21 cellular contexts compared by ENCODE assay signal in genomic region chr1:68149907-68150306, GRCh38.
DNase-seq lines count a peak whose midpoint lies in the region; ATAC-seq, FAIRE-seq and TF ChIP-seq lines count a peak whose summit lies in the region.
"Had no signal": no experiment of that assay in that cellular context is flagged by ENCODE, and none has a peak within 500 bp of the region (broad histone marks: within the 10 kb centered on the region; RNA-seq: fewer than 3 reads in every experiment).

No MANE protein-coding gene starts in this region.

- H2AFZ ChIP-seq in H1 (ENCODE audit: low read length) = no peak overlapping the region

- DNase-seq in heart right ventricle (no peak), Right ventricle myocardium superior (no peak), H1 (ENCODE audit: low read depth in 1 of 2, low spot score in 2 of 2) (no peak), myocyte (ENCODE audit: low read depth) (peak; percentile 90), left lung (no peak)
- no peak for DNase-seq in CD8-positive, alpha-beta memory T cell
- DNase-seq: BE2C; Caco-2; CD4-positive, CD25-positive, alpha-beta regulatory T cell; IMR-90; NCI-H1417 treated with DMSO at 0.1 percent for 48 hours; NCI-H2029 treated with DMSO at 0.1 percent for 48 hours; NCI-H446 treated with DMSO at 0.1 percent for 48 hours; NCI-H82; OCI-M1; SIG-M5 had no signal

- H3K27ac ChIP-seq in heart right ventricle (peak overlapping the region in 8 of 10 donors; percentile 10 to 76 (median 42)), H1 (ENCODE audit: low read depth, low read length) (no peak overlapping the region), left lung (no peak overlapping the region)
- no peak overlapping the region for H3K27ac ChIP-seq in CD8-positive, alpha-beta memory T cell (ENCODE audit: low read depth, low read length)
- H3K27ac ChIP-seq: HL-60 had no signal

- H3K27me3 ChIP-seq in heart right ventricle (no peaks in the 10 kb centered on the region), H1 (replicated peaks in 1 of 4; ENCODE audit: control insufficient read depth in 3 of 4, extremely low read depth in 1 of 4, insufficient read depth in 3 of 4, low read length in 3 of 4) (no peaks in the 10 kb centered on the region), left lung (no peaks in the 10 kb centered on the region)
- H3K27me3 ChIP-seq in CD8-positive, alpha-beta memory T cell (ENCODE audit: insufficient read depth, low read length, poor library complexity, severe bottlenecking) = no peaks in the 10 kb centered on the region
- H3K27me3 ChIP-seq: BE2C had no signal

- H3K4me3 ChIP-seq in heart right ventricle (no peak overlapping the region), H1 (ENCODE audit: extremely low read depth in 1 of 4, insufficient read depth in 2 of 4, low read depth in 3 of 4, low read length in 4 of 4) (no peak overlapping the region), left lung (no peak overlapping the region)
- H3K4me3 ChIP-seq in CD8-positive, alpha-beta memory T cell (ENCODE audit: low read length) = no peak overlapping the region
- H3K4me3 ChIP-seq: GM12878 had no signal

- TF ChIP-seq CTCF in heart right ventricle (IDR thresholded peaks at IDR 0.05) = no peak
- no peak for TF ChIP-seq CTCF in H1 (IDR thresholded peaks at IDR 0.05; ENCODE audit: control extremely low read depth in 1 of 3, insufficient read depth in 1 of 3, low read depth in 1 of 3, low read length in 3 of 3)
- TF ChIP-seq CTCF in left lung (IDR thresholded peaks at IDR 0.05) = no peak

- intact Hi-C loops in heart right ventricle (cut with DNase I) = loop anchor here in 5 of 10 donors (5.0 to 10.0 kb wide), 3 partner anchors 75 to 85 kb away; partner anchors contain the start of gene WLS (in 4 of the 5)
- intact Hi-C loops in Right ventricle myocardium superior (cut with DNase I) = no loop called here
- intact Hi-C loops in left lung (cut with DNase I) = no loop called here

- H2AK5ac ChIP-seq in H1 (ENCODE audit: low read depth, low read length) = no peak overlapping the region

- no peak overlapping the region for H2BK5ac ChIP-seq in H1 (ENCODE audit: low read depth, low read length)

- H2BK12ac ChIP-seq in H1 (ENCODE audit: low read depth, low read length) = no peak overlapping the region

- H3K36me3 Mint-ChIP-seq in CD8-positive, alpha-beta memory T cell = no peaks in the 10 kb centered on the region
- H3K36me3 Mint-ChIP-seq: CD4-positive, CD25-positive, alpha-beta regulatory T cell had no signal

- H3K4me1 ChIP-seq in heart right ventricle (peaks cover 0 to 30% (median 14%) of the 10 kb centered on the region in 9 donors), H1 (replicated peaks in 1 of 4; ENCODE audit: control insufficient read depth in 3 of 4, insufficient read depth in 4 of 4, low read length in 3 of 4) (no peaks in the 10 kb centered on the region), left lung (peaks cover 0 to 7% of the 10 kb centered on the region in 2 donors)
- no peaks in the 10 kb centered on the region for H3K4me1 ChIP-seq in CD8-positive, alpha-beta memory T cell (ENCODE audit: insufficient read depth, low read length)
- H3K4me1 ChIP-seq: BE2C had no signal

- peaks cover 0 to 2% (median 0%) of the 10 kb centered on the region in 5 donors for H3K9me3 Mint-ChIP-seq in CD8-positive, alpha-beta memory T cell
- H3K9me3 Mint-ChIP-seq: CD4-positive, CD25-positive, alpha-beta regulatory T cell had no signal

- H3K4me3 Mint-ChIP-seq in CD8-positive, alpha-beta memory T cell = no peak overlapping the region
- H3K4me3 Mint-ChIP-seq: CD4-positive, CD25-positive, alpha-beta regulatory T cell had no signal

- no peaks in the 10 kb centered on the region for H3K79me1 ChIP-seq in H1 (ENCODE audit: low read depth, low read length)

- H2BK15ac ChIP-seq in H1 (ENCODE audit: low read length) = no peak overlapping the region

- TF ChIP-seq POLR2A in H1 (IDR thresholded peaks at IDR 0.05; ENCODE audit: control extremely low read depth in 1 of 2, low read depth in 2 of 2, low read length in 2 of 2) = no peak

- no peak overlapping the region for H3K18ac ChIP-seq in H1 (ENCODE audit: extremely low read depth, low read length)

- 77 to 79% methylated on average over 8 of the region's 8 CpGs for WGBS in heart right ventricle, 2 donors
- 93% methylated on average over 8 of the region's 8 CpGs; no CpG with 5 or more reads in 1 of the 2 experiments for WGBS in H1 (ENCODE audit: extremely low coverage in 1 of 2, insufficient coverage in 1 of 2, insufficient read length in 1 of 2, insufficient replicate concordance in 2 of 2, low coverage in 1 of 2, low lambda C conversion rate in 2 of 2, missing lambda C conversion rate in 1 of 2), 2 experiments

- no peak overlapping the region for H3K14ac ChIP-seq in H1 (ENCODE audit: insufficient read length)

- H3K36me3 ChIP-seq in heart right ventricle (peaks cover 0 to 99% (median 26%) of the 10 kb centered on the region in 9 donors), H1 (ENCODE audit: control insufficient read depth in 2 of 4, insufficient read depth in 4 of 4, low read length in 3 of 4) (no peaks in the 10 kb centered on the region), left lung (peaks cover 0 to 50% of the 10 kb centered on the region in 2 donors)
- H3K36me3 ChIP-seq in CD8-positive, alpha-beta memory T cell (ENCODE audit: insufficient read depth, low read length) = no peaks in the 10 kb centered on the region
- H3K36me3 ChIP-seq: BE2C had no signal

- H4K8ac ChIP-seq in H1 (ENCODE audit: extremely low read depth, insufficient read depth, low read length) = no peak overlapping the region

- H3K9me3 ChIP-seq in heart right ventricle (no peaks in the 10 kb centered on the region), H1 (ENCODE audit: insufficient read depth in 2 of 2, low read depth in 1 of 2, low read length in 1 of 2) (no peaks in the 10 kb centered on the region), left lung (no peaks in the 10 kb centered on the region)
- no peaks in the 10 kb centered on the region for H3K9me3 ChIP-seq in CD8-positive, alpha-beta memory T cell (ENCODE audit: low read length)
- H3K9me3 ChIP-seq: BE2C, Caco-2 had no signal

- no peaks in the 10 kb centered on the region for H3K79me2 ChIP-seq in H1 (ENCODE audit: control insufficient read depth in 1 of 2, insufficient read depth in 2 of 2, low read length in 2 of 2)

- H3K27ac Mint-ChIP-seq in CD8-positive, alpha-beta memory T cell = no peak overlapping the region
- H3K27ac Mint-ChIP-seq: CD4-positive, CD25-positive, alpha-beta regulatory T cell had no signal

- POLR2A ChIA-PET in H1 (lab: Charles Lee; ENCODE audit: partially characterized antibody) = no interaction called here
- POLR2A ChIA-PET in CD8-positive, alpha-beta memory T cell (lab: Charles Lee) = no interaction called here

- no peak overlapping the region for H2BK120ac ChIP-seq in H1 (replicated peaks; ENCODE audit: low read depth, low read length)

- H4K20me1 ChIP-seq in H1 (replicated peaks in 1 of 2; ENCODE audit: control insufficient read depth in 1 of 2, insufficient read depth in 2 of 2, low read length in 2 of 2) = no peaks in the 10 kb centered on the region

- H2BK20ac ChIP-seq in H1 (ENCODE audit: low read length) = no peak overlapping the region

- no peak overlapping the region for H3K23ac ChIP-seq in H1 (ENCODE audit: insufficient read length)

- FAIRE-seq in H1 (lab: Jason Lieb, UNC) = no peak
- FAIRE-seq: GM12878, H54 had no signal

- H3K9ac ChIP-seq in H1 (replicated peaks in 1 of 4; ENCODE audit: extremely low read depth in 1 of 4, low read depth in 3 of 4, low read length in 3 of 4) = no peak overlapping the region

- H4K5ac ChIP-seq in H1 (ENCODE audit: insufficient read length, low read depth, low read length) = no peak overlapping the region

- peaks cover 0 to 4% of the 10 kb centered on the region in 2 donors for H3K27me3 Mint-ChIP-seq in CD8-positive, alpha-beta memory T cell
- H3K27me3 Mint-ChIP-seq: CD4-positive, CD25-positive, alpha-beta regulatory T cell had no signal

- no peak overlapping the region for H4K91ac ChIP-seq in H1 (replicated peaks; ENCODE audit: insufficient read length, low read length)

- CTCF ChIA-PET in H1 (lab: Charles Lee; ENCODE audit: partially characterized antibody) = interaction anchor here (1.0 to 1.6 kb wide), 3 partner anchors 29 to 197 kb away, joined by 3 to 8 read pairs (median 5); no protein-coding TSS in a partner anchor
- CTCF ChIA-PET in CD8-positive, alpha-beta memory T cell (lab: Charles Lee) = interaction anchor here (1.4 kb wide), 1 partner anchor 12 kb away, joined by 3 read pairs; no protein-coding TSS in a partner anchor

- H3K4me2 ChIP-seq in H1 (ENCODE audit: insufficient read depth in 1 of 2, low read depth in 2 of 2, low read length in 2 of 2) = no peak overlapping the region; a peak in 1 of 4 replicates

- no peak for TF ChIP-seq EP300 in H1 (IDR thresholded peaks at IDR 0.05; ENCODE audit: borderline replicate concordance in 1 of 2, low read depth in 2 of 2, low read length in 2 of 2)

- H3K56ac ChIP-seq in H1 (replicated peaks; ENCODE audit: insufficient read length, low read depth, low read length) = no peak overlapping the region

- TF ChIP-seq RAD21 in H1 (IDR thresholded peaks at IDR 0.05 in 1 of 2, conservative IDR thresholded peaks at IDR 0.05 in 1 of 2; ENCODE audit: low read depth in 2 of 2, low read length in 2 of 2) = no peak

- ATAC-seq in heart right ventricle (peak in 4 of 8 donors; percentile 16 to 56 (median 46)), Right ventricle myocardium superior (ENCODE audit: poor library complexity) (no peak), HG03045 (IDR thresholded peaks at IDR 0.05; ENCODE audit: unreplicated experiment) (no peak), left lung (no peak)
- ATAC-seq: GM12878, SK-N-SH treated with all-trans-retinoic acid at 6 μM for 48 hours had no signal

- no peaks in the 10 kb centered on the region for H3K23me2 ChIP-seq in H1 (ENCODE audit: low read depth, low read length)

- no peak overlapping the region for H3K4ac ChIP-seq in H1 (replicated peaks; ENCODE audit: insufficient read length, low read depth, low read length)

- H3K4me1 Mint-ChIP-seq in CD8-positive, alpha-beta memory T cell = no peaks in the 10 kb centered on the region
- H3K4me1 Mint-ChIP-seq: CD4-positive, CD25-positive, alpha-beta regulatory T cell had no signal

TF ChIP-seq in H1, 55 proteins besides CTCF, POLR2A, EP300 and RAD21:
- TF ChIP-seq TEAD4 (IDR thresholded peaks at IDR 0.05; ENCODE audit: low read depth, low read length) (peak; percentile 41; the same call in 1 of the 2 replicates), SP4 (IDR thresholded peaks at IDR 0.05; ENCODE audit: low read length) (no peak)

Comparison
In these comparisons a context has a peak if more than half of its experiments do, and no peak if none do; other contexts are left out.
1. H3K27ac ChIP-seq: peak in heart right ventricle (8 of 10); none in H1 (single experiment), left lung (0 of 2) and CD8-positive, alpha-beta memory T cell (single experiment).